20 cellular contexts compared by ENCODE assay signal in the genomic region with DNA sequence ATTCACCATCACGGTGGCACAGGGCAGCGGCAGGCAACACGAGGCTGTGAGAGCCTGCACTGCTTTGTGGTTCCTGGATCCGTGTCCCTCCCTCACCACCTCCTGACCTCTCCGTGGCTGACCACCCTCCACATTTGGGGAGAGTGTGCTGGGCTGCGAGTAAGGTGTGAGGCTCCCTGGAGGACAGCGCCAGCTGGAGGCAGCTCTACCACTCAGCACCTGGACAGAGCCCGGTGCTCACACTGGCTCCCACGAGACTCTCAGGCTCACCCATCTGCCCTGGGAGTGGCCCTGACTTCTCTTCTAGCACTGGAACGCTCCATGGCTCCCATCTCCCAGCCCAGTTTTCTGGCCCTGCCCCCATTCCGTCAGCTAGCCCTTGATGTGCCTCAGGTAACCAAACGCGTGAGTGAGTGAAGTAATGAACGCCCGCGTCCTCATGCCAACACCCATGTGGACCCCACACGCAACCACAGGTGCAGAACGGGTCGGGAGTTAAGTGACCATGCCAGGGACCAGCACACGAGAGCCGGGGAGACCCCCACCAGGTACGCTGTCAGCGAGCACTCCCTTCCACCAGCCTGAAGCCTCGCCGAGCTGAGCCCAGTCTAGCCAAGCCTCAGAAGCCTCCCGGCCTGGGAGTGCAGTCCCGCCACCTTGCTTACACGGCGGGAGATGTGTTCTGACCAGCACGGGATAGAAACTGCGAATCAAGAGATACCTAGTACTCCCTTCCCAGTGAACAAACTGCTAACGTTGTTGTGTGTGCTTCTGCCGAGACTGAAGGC.
DNase-seq lines count a peak whose midpoint lies in the region; ATAC-seq and TF ChIP-seq lines count a peak whose summit lies in the region.
"Had no signal": no experiment of that assay in that cellular context is flagged by ENCODE, and none has a peak within 500 bp of the region (broad histone marks: within the 10 kb centered on the region; RNA-seq: fewer than 3 reads in every experiment).

No MANE protein-coding gene starts in this region.

- ATAC-seq in activated CD4-positive, CD25-positive, alpha-beta regulatory T cell treated with anti-CD3 and anti-CD28 coated beads, Interleukin-2, amount 50 U/mL, for 24 hours, result no peak
- ATAC-seq: GM12878, PC-3 had no signal

- no peaks in the 10 kb centered on the region for H3K27me3 ChIP-seq in endodermal cell (ENCODE audit: control insufficient read depth, insufficient read depth, low read length, poor library complexity, severe bottlenecking)
- no peaks in the 10 kb centered on the region for H3K27me3 ChIP-seq in neural progenitor cell
- H3K27me3 ChIP-seq: BE2C, SJSA1 had no signal

- no peaks in the 10 kb centered on the region for H3K4me1 ChIP-seq in endodermal cell (ENCODE audit: control insufficient read depth, insufficient read depth, low read length)
- no peaks in the 10 kb centered on the region for H3K4me1 ChIP-seq in neural progenitor cell
- H3K4me1 ChIP-seq: BE2C, SJSA1 had no signal

- H3K4me3 Mint-ChIP-seq in endodermal cell, result no peak overlapping the region
- no peak overlapping the region for H3K4me3 Mint-ChIP-seq in neural progenitor cell
- H3K4me3 Mint-ChIP-seq: CD4-positive, alpha-beta T cell had no signal

- H3K36me3 ChIP-seq in endodermal cell (ENCODE audit: control insufficient read depth, insufficient read depth, low read length) (peaks cover 13% of the 10 kb centered on the region), neural progenitor cell (no peaks in the 10 kb centered on the region)
- H3K36me3 ChIP-seq: BE2C, SJSA1 had no signal

- no peak overlapping the region for H2AFZ ChIP-seq in neural progenitor cell (replicated peaks)

- DNase-seq in DMS53 (lab: John Stamatoyannopoulos, UW) (peak; percentile 2), DMS53 treated with DMSO at 0.1 percent for 48 hours (lab: John Stamatoyannopoulos, UW; ENCODE audit: unreplicated experiment) (no peak), endodermal cell (no peak), neural progenitor cell (ENCODE audit: low spot score) (no peak)
- DNase-seq in activated effector memory CD4-positive, alpha-beta T cell treated with Interleukin-2 at 50 U/mL for 16 hours, result no peak
- no peak for DNase-seq in activated naive CD4-positive, alpha-beta T cell (lab: John Stamatoyannopoulos, UW)
- DNase-seq: 8988T; BE2C; Calu3; CD4-positive, alpha-beta T cell; DMS79; NCI-H1417 treated with DMSO at 0.1 percent for 48 hours; NCI-H2029; NCI-H2171; NCI-H748 treated with DMSO at 0.1 percent for 48 hours; PC-3 had no signal

- H3K9ac ChIP-seq in endodermal cell (ENCODE audit: extremely low read depth, low read length, poor library complexity, severe bottlenecking) (no peak overlapping the region), neural progenitor cell (no peak overlapping the region)

- H3K4me1 Mint-ChIP-seq in endodermal cell (no peaks in the 10 kb centered on the region), neural progenitor cell (no peaks in the 10 kb centered on the region)

- H3K27ac Mint-ChIP-seq in endodermal cell (no peak overlapping the region), neural progenitor cell (no peak overlapping the region)
- H3K27ac Mint-ChIP-seq: CD4-positive, alpha-beta T cell had no signal

- no peaks in the 10 kb centered on the region for H3F3A ChIP-seq in neural progenitor cell (ENCODE audit: low read depth)

- H3K4me2 ChIP-seq in neural progenitor cell, result no peak overlapping the region

- no peak overlapping the region for H3K27ac ChIP-seq in endodermal cell (ENCODE audit: low read depth, low read length)
- H3K27ac ChIP-seq in neural progenitor cell, result no peak overlapping the region
- H3K27ac ChIP-seq: SJSA1 had no signal

- H3K36me3 Mint-ChIP-seq in endodermal cell (ENCODE audit: low read depth) (peaks cover 38% of the 10 kb centered on the region), neural progenitor cell (peaks cover 10% of the 10 kb centered on the region)

- H3K4me3 ChIP-seq in endodermal cell (ENCODE audit: low read length), result no peak overlapping the region
- no peak overlapping the region for H3K4me3 ChIP-seq in neural progenitor cell
- H3K4me3 ChIP-seq: GM12878, SJSA1 had no signal

- no peaks in the 10 kb centered on the region for H3K27me3 Mint-ChIP-seq in endodermal cell (ENCODE audit: insufficient read depth)
- peaks cover 5% of the 10 kb centered on the region for H3K27me3 Mint-ChIP-seq in neural progenitor cell (ENCODE audit: insufficient read depth, low read depth)

- TF ChIP-seq RAD21 in Ishikawa (IDR thresholded peaks at IDR 0.05; ENCODE audit: low read depth), result peak; percentile 20; the same call in 1 of the 2 replicates

- WGBS in endodermal cell (ENCODE audit: insufficient coverage in 1 of 2, insufficient read length in 1 of 2), 2 experiments, result 91 to 92% methylated on average over 17 to 33 of the region's 33 CpGs

- H4K20me1 ChIP-seq in neural progenitor cell (ENCODE audit: low read depth), result no peaks in the 10 kb centered on the region

- H3K9me3 ChIP-seq in endodermal cell (ENCODE audit: control insufficient read depth, low read length) (peaks cover 14% of the 10 kb centered on the region), neural progenitor cell (ENCODE audit: low read depth) (no peaks in the 10 kb centered on the region)
- H3K9me3 ChIP-seq: BE2C, SJSA1 had no signal

- TF ChIP-seq EP300 in Ishikawa (IDR thresholded peaks at IDR 0.05; ENCODE audit: borderline replicate concordance), result no peak

- no peaks in the 10 kb centered on the region for H3K79me2 ChIP-seq in neural progenitor cell (ENCODE audit: low read depth)

- peak; percentile 33 for TF ChIP-seq CTCF in endodermal cell (conservative IDR thresholded peaks at IDR 0.05)
- TF ChIP-seq CTCF in neural progenitor cell (IDR thresholded peaks at IDR 0.05), result peak; percentile 14

- H3K9me3 Mint-ChIP-seq in endodermal cell, result peaks cover 4% of the 10 kb centered on the region
- H3K9me3 Mint-ChIP-seq in neural progenitor cell, result peaks cover 4% of the 10 kb centered on the region

TF ChIP-seq in Ishikawa, 13 proteins besides CTCF, POLR2A, EP300 and RAD21:
- no peak for TF ChIP-seq TCF12 (IDR thresholded peaks at IDR 0.05; ENCODE audit: low read depth)
- TF ChIP-seq CEBPB (IDR thresholded peaks at IDR 0.05), result no peak
- TF ChIP-seq, protein P1, sequence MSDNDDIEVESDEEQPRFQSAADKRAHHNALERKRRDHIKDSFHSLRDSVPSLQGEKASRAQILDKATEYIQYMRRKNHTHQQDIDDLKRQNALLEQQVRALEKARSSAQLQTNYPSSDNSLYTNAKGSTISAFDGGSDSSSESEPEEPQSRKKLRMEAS (IDR thresholded peaks at IDR 0.05), result no peak
- TF ChIP-seq, protein P2, sequence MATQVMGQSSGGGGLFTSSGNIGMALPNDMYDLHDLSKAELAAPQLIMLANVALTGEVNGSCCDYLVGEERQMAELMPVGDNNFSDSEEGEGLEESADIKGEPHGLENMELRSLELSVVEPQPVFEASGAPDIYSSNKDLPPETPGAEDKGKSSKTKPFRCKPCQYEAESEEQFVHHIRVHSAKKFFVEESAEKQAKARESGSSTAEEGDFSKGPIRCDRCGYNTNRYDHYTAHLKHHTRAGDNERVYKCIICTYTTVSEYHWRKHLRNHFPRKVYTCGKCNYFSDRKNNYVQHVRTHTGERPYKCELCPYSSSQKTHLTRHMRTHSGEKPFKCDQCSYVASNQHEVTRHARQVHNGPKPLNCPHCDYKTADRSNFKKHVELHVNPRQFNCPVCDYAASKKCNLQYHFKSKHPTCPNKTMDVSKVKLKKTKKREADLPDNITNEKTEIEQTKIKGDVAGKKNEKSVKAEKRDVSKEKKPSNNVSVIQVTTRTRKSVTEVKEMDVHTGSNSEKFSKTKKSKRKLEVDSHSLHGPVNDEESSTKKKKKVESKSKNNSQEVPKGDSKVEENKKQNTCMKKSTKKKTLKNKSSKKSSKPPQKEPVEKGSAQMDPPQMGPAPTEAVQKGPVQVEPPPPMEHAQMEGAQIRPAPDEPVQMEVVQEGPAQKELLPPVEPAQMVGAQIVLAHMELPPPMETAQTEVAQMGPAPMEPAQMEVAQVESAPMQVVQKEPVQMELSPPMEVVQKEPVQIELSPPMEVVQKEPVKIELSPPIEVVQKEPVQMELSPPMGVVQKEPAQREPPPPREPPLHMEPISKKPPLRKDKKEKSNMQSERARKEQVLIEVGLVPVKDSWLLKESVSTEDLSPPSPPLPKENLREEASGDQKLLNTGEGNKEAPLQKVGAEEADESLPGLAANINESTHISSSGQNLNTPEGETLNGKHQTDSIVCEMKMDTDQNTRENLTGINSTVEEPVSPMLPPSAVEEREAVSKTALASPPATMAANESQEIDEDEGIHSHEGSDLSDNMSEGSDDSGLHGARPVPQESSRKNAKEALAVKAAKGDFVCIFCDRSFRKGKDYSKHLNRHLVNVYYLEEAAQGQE (IDR thresholded peaks at IDR 0.05; ENCODE audit: low read depth), result peak; percentile 55
- no peak for TF ChIP-seq EGR1 (IDR thresholded peaks at IDR 0.05)
- TF ChIP-seq FOXM1 (IDR thresholded peaks at IDR 0.05; ENCODE audit: borderline replicate concordance, low read depth), result no peak
- TF ChIP-seq, protein P3, sequence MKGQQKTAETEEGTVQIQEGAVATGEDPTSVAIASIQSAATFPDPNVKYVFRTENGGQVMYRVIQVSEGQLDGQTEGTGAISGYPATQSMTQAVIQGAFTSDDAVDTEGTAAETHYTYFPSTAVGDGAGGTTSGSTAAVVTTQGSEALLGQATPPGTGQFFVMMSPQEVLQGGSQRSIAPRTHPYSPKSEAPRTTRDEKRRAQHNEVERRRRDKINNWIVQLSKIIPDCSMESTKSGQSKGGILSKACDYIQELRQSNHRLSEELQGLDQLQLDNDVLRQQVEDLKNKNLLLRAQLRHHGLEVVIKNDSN (IDR thresholded peaks at IDR 0.05), result no peak
